Comparison of ENCODE assay signal across 6 cellular contexts in the genomic region with DNA sequence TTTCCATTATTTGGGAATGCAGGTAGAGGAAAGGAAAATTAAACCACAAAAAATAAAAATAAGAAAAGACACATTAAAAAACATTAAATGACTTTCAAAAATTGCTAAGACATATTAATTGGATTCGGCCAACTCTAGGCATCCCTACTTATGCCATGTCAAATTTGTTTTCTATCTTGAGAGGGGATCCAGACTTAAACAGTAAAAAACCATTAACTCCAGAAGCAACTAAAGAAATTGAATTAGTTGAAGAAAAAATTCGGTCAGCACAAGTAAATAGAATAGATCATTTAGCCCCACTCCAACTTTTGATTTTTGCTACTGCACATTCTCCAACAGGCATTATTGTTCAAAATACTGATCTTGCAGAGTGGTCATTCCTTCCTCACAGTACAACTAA. TPM values are rescaled to one million over a fixed set of nuclear protein-coding genes. Genes with fewer than 3 reads are reported as not detected.
A peak's percentile ranks its signal among the peaks of the same experiment; 100 is the strongest.
DNase-seq lines count a peak whose midpoint lies in the region; ATAC-seq, FAIRE-seq and TF ChIP-seq lines count a peak whose summit lies in the region.
"Not testable (repeated sequence)": the region's sequence is repeated elsewhere in the genome, so short reads cannot be mapped to it uniquely, and the experiment has no call there.

No MANE protein-coding gene starts in this region.

- intact Hi-C loops in CD8-positive, alpha-beta T cell (cut with DNase I, micrococcal nuclease): not testable (repeated sequence)
- intact Hi-C loops in PC-9 (cut with micrococcal nuclease; ENCODE audit: unreplicated experiment): loop anchor here (1.0 kb wide), 1 partner anchor 76 kb away; no protein-coding TSS in a partner anchor

- TF ChIP-seq CTCF in 22Rv1 (IDR thresholded peaks at IDR 0.05); CD8-positive, alpha-beta T cell (IDR thresholded peaks at IDR 0.05); PC-9 (conservative IDR thresholded peaks at IDR 0.05); parathyroid adenoma (IDR thresholded peaks at IDR 0.05): not testable (repeated sequence)

- not testable (repeated sequence) for H2AFZ ChIP-seq in PC-9, parathyroid adenoma

- not testable (repeated sequence) for H3K27me3 Mint-ChIP-seq in CD8-positive, alpha-beta T cell (ENCODE audit: low read depth)

- H3K4me3 ChIP-seq in CD8-positive, alpha-beta T cell (ENCODE audit: low read depth, low read length); PC-9; parathyroid adenoma (ENCODE audit: low read depth, low read length); small intestine (ENCODE audit: low read depth in 1 of 2, low read length in 2 of 2): not testable (repeated sequence)

- H3K9me3 Mint-ChIP-seq in CD8-positive, alpha-beta T cell: peaks cover 12% of the 10 kb centered on the region

- ATAC-seq in CD8-positive, alpha-beta T cell; SK-N-SH treated with all-trans-retinoic acid at 6 μM for 48 hours: not testable (repeated sequence)

- not testable (repeated sequence) for H3K4me1 ChIP-seq in CD8-positive, alpha-beta T cell (ENCODE audit: insufficient read depth, low read length); parathyroid adenoma; small intestine (ENCODE audit: control insufficient read depth in 2 of 2, insufficient read depth in 1 of 2, low read depth in 1 of 2, low read length in 1 of 2)
- H3K4me1 ChIP-seq in PC-9 (replicated peaks; ENCODE audit: insufficient read depth): peaks cover 13% of the 10 kb centered on the region

- peak overlapping the region; percentile 95 for H3K27ac ChIP-seq in 22Rv1
- not testable (repeated sequence) for H3K27ac ChIP-seq in CD8-positive, alpha-beta T cell (ENCODE audit: low read depth, low read length); PC-9; parathyroid adenoma; small intestine (ENCODE audit: low read depth in 1 of 2, low read length in 1 of 2)

- CTCF ChIA-PET in CD8-positive, alpha-beta T cell (lab: Charles Lee): interaction anchor here (1.1 to 3.6 kb wide), 2 partner anchors 12 to 76 kb away, joined by 4 to 17 read pairs; no protein-coding TSS in a partner anchor
- CTCF ChIA-PET in PC-9 (lab: Charles Lee): interaction anchor here (0.7 kb wide), 2 partner anchors 76 to 176 kb away, joined by 3 read pairs; a partner anchor contains a TSS

- H3K27me3 ChIP-seq in CD8-positive, alpha-beta T cell (ENCODE audit: insufficient read depth, low read length); PC-9 (ENCODE audit: insufficient read depth, low read depth); parathyroid adenoma (ENCODE audit: control insufficient read depth, insufficient read depth, low read length); small intestine (ENCODE audit: control insufficient read depth in 2 of 2, insufficient read depth in 2 of 2, low read length in 2 of 2): not testable (repeated sequence)

- peak overlapping the region; percentile 45 for H3K27ac Mint-ChIP-seq in CD8-positive, alpha-beta T cell

- H3K79me2 ChIP-seq in PC-9 (ENCODE audit: low read depth); parathyroid adenoma: not testable (repeated sequence)

- BruUV-seq in PC-9 (replicated peaks; lab: Mats Ljungman, UMichigan): not testable (repeated sequence)

- not testable (repeated sequence) for H3K9ac ChIP-seq in parathyroid adenoma

- H3K9me3 ChIP-seq in CD8-positive, alpha-beta T cell (ENCODE audit: low read length); PC-9 (ENCODE audit: insufficient read depth, low read depth); parathyroid adenoma (ENCODE audit: control insufficient read depth, low read length); small intestine (ENCODE audit: control insufficient read depth, low read depth): not testable (repeated sequence)

- H3K4me3 Mint-ChIP-seq in CD8-positive, alpha-beta T cell: not testable (repeated sequence)

- not testable (repeated sequence) for DNase-seq in CD8-positive, alpha-beta T cell; PC-9; small intestine

- H3K4me2 ChIP-seq in PC-9 (0 out of 2 replicates have a peak overlapping the region, but pooled peaks have one; percentile 1), parathyroid adenoma (ENCODE audit: low read length) (peak overlapping the region; percentile 42)

- H3K36me3 ChIP-seq in CD8-positive, alpha-beta T cell (ENCODE audit: insufficient read depth, low read length); PC-9 (ENCODE audit: low read depth); parathyroid adenoma (ENCODE audit: control insufficient read depth, insufficient read depth, low read length); small intestine (ENCODE audit: control insufficient read depth in 2 of 2, insufficient read depth in 2 of 2, low read length in 2 of 2): not testable (repeated sequence)

- POLR2A ChIA-PET in CD8-positive, alpha-beta T cell (lab: Charles Lee); PC-9 (lab: Charles Lee; ENCODE audit: unreplicated experiment): not testable (repeated sequence)

- not testable (repeated sequence) for H3F3A ChIP-seq in PC-9 (ENCODE audit: insufficient read depth, low read depth)

- H3K4me1 Mint-ChIP-seq in CD8-positive, alpha-beta T cell (ENCODE audit: low read depth): not testable (repeated sequence)

- H4K20me1 ChIP-seq in PC-9 (ENCODE audit: insufficient read depth): not testable (repeated sequence)

- not testable (repeated sequence) for H3K9me2 ChIP-seq in PC-9 (ENCODE audit: insufficient read depth)

- 80 to 94% (median 91%) methylated on average over 2 of the region's 2 CpGs for whole genome bisulfite sequencing in small intestine, 3 donors

- FAIRE-seq in small intestine (lab: Jason Lieb, UNC): peak; percentile 5

- H3K36me3 Mint-ChIP-seq in CD8-positive, alpha-beta T cell: peaks cover 17% of the 10 kb centered on the region

TF ChIP-seq in SK-N-SH treated with all-trans-retinoic acid at 6 μM for 48 hours, 23 proteins besides CTCF, POLR2A, EP300 and RAD21 (continues in another document):
- TF ChIP-seq TCF4 (CRISPR knock-in tag; IDR thresholded peaks at IDR 0.05; ENCODE audit: borderline replicate concordance): peak; percentile 82
- 0 out of 2 replicates have a peak, but pooled peaks have one; percentile 53 for TF ChIP-seq ESRRG (CRISPR knock-in tag; IDR thresholded peaks at IDR 0.05)
- TF ChIP-seq, protein P1, sequence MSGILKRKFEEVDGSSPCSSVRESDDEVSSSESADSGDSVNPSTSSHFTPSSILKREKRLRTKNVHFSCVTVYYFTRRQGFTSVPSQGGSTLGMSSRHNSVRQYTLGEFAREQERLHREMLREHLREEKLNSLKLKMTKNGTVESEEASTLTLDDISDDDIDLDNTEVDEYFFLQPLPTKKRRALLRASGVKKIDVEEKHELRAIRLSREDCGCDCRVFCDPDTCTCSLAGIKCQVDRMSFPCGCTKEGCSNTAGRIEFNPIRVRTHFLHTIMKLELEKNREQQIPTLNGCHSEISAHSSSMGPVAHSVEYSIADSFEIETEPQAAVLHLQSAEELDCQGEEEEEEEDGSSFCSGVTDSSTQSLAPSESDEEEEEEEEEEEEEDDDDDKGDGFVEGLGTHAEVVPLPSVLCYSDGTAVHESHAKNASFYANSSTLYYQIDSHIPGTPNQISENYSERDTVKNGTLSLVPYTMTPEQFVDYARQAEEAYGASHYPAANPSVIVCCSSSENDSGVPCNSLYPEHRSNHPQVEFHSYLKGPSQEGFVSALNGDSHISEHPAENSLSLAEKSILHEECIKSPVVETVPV (CRISPR knock-in tag; IDR thresholded peaks at IDR 0.05): 0 out of 2 replicates have a peak, but pooled peaks have one; percentile 20
- TF ChIP-seq ISL1 (CRISPR knock-in tag; IDR thresholded peaks at IDR 0.05): peak; percentile 94
- TF ChIP-seq ZC3H10 (CRISPR knock-in tag; IDR thresholded peaks at IDR 0.05): peak; percentile 20; the same call in 1 of the 2 replicates
- 0 out of 2 replicates have a peak, but pooled peaks have one; percentile 6 for TF ChIP-seq ZFP30 (CRISPR knock-in tag; IDR thresholded peaks at IDR 0.05)

RNA-seq across cellular contexts. Expression of a gene that starts 23.1 kb away (rescaled TPM):
- 10 to 100 TPM; 25.0 to 25.2 TPM for total RNA-seq in CD8-positive, alpha-beta T cell
- 59.6 and 75.5 TPM in 2 replicates for total RNA-seq in PC-9 (2021)
- 10 to 100 TPM; 21.0 to 25.1 (median 22.8) TPM for polyA plus RNA-seq in small intestine

RNA-seq across cellular contexts. Expression of a gene that starts 29.1 kb away (rescaled TPM):
- total RNA-seq in CD8-positive, alpha-beta T cell: 1 to 10 TPM; 2.4 to 3.0 TPM
- total RNA-seq in PC-9 (2021): 26.1 and 27.6 TPM in 2 replicates
- 1 to 10 TPM; 4.1 to 5.6 (median 4.9) TPM for polyA plus RNA-seq in small intestine

RNA-seq across cellular contexts. Expression of a gene that starts 29.3 kb away (rescaled TPM):
- total RNA-seq in CD8-positive, alpha-beta T cell: 10 to 100 TPM; 35.0 to 40.1 TPM
- total RNA-seq in PC-9 (2021): 90.3 and 95.7 TPM in 2 replicates
- 10 to 100 TPM in 1 of 3 donors, 1 to 10 TPM in 2; 4.1 to 28.4 (median 5.6) TPM for polyA plus RNA-seq in small intestine

RNA-seq across cellular contexts. Expression of a gene that starts 34.3 kb away (rescaled TPM):
- 1 to 10 TPM; 6.2 to 6.4 TPM for total RNA-seq in CD8-positive, alpha-beta T cell
- total RNA-seq in PC-9 (2021): 28.6 and 47.9 TPM in 2 replicates
- polyA plus RNA-seq in small intestine: 10 to 100 TPM; 34.8 to 79.6 (median 79.4) TPM
